Comparison of ENCODE assay signal across 19 cellular contexts in genomic region chr3:133408961-133409360, GRCh38. TPM values are rescaled to one million over a fixed set of nuclear protein-coding genes. Genes with fewer than 3 reads are reported as not detected.
A peak's percentile ranks its signal among the peaks of the same experiment; 100 is the strongest.
DNase-seq lines count a peak whose midpoint lies in the region; ATAC-seq lines count a peak whose summit lies in the region.
"Had no signal": no experiment of that assay in that cellular context is flagged by ENCODE, and none has a peak within 500 bp of the region (broad histone marks: within the 10 kb centered on the region; RNA-seq: fewer than 3 reads in every experiment).

No MANE protein-coding gene starts in this region.

- no peak overlapping the region for H3K4me3 ChIP-seq in SJSA1
- H3K4me3 ChIP-seq: colonic mucosa, tibial artery had no signal

- H3K27ac ChIP-seq in SJSA1: peak overlapping the region; percentile 97
- H3K27ac ChIP-seq: colonic mucosa, tibial artery had no signal

- peaks cover 54% of the 10 kb centered on the region for H3K4me1 ChIP-seq in SJSA1 (replicated peaks)
- H3K4me1 ChIP-seq: colonic mucosa had no signal

- no peaks in the 10 kb centered on the region for H3K9me3 ChIP-seq in SJSA1 (replicated peaks)
- H3K9me3 ChIP-seq: colonic mucosa, tibial artery had no signal

- DNase-seq in GM03348 (ENCODE audit: low spot score) (peak; percentile 75), SJSA1 (ENCODE audit: low read depth in 1 of 2, low spot score in 2 of 2) (peak; percentile 55 to 89), epidermal melanocyte (ENCODE audit: insufficient read length, low spot score) (peak; percentile 54), renal cortical epithelial cell (ENCODE audit: low read depth) (peak; percentile 55), superior temporal gyrus (ENCODE audit: extremely low spot score) (no peak), DMS79 treated with DMSO at 0.1 percent for 48 hours (lab: John Stamatoyannopoulos, UW) (no peak)
- DNase-seq: activated CD8-positive, alpha-beta T cell treated with anti-CD3 and anti-CD28 coated beads, Interleukin-2, amount 10 ng/mL, durations not matched to agents 7 days and 5 days; amygdala; colonic mucosa; DMS53; islet precursor cell; midbrain; NCI-H774; PC-3; tibial artery had no signal

- H3K36me3 ChIP-seq in SJSA1: 0 out of 2 replicates have a peak, but pooled peaks cover 3% of the 10 kb centered on the region
- H3K36me3 ChIP-seq: colonic mucosa, tibial artery had no signal

- ATAC-seq in GM19023 (IDR thresholded peaks at IDR 0.05; ENCODE audit: unreplicated experiment): no peak
- ATAC-seq in HG03442 (IDR thresholded peaks at IDR 0.05; ENCODE audit: unreplicated experiment): no peak
- ATAC-seq: activated CD8-positive, alpha-beta T cell treated with anti-CD3 and anti-CD28 coated beads, Interleukin-2, amount 10 ng/mL, durations not matched to agents 7 days and 5 days; PC-3; stimulated activated effector memory CD8-positive, alpha-beta T cell treated with anti-CD3 and anti-CD28 coated beads, Interleukin-12 subunit alpha, Interleukin-12 subunit beta, amount 100 ng/mL, for 72 hours had no signal

- no peaks in the 10 kb centered on the region for H3K27me3 ChIP-seq in SJSA1 (replicated peaks)
- H3K27me3 ChIP-seq: colonic mucosa had no signal

RNA-seq across cellular contexts. Expression of gene BFSP2, which starts 9.1 kb away (rescaled TPM):
- total RNA-seq in SJSA1 (2014; rRNA removed; shearing (Covaris generic)): not detected in 2 replicates
- not detected in 2 replicates for total RNA-seq in renal cortical epithelial cell
- total RNA-seq: endothelial cell of umbilical vein, PC-3 had no signal

Comparison
In these comparisons a context has a peak if more than half of its experiments do, and no peak if none do; other contexts are left out.
1. DNase-seq: peak in GM03348 (single experiment), SJSA1 (2 of 2), epidermal melanocyte (single experiment) and renal cortical epithelial cell (single experiment); none in superior temporal gyrus (single experiment) and DMS79 treated with DMSO at 0.1 percent for 48 hours (single experiment).